ENCODE assay signal across 1 cellular context in genomic region chr5:131855452-131855851, GRCh38.
TF ChIP-seq lines count a peak whose summit lies in the region.

No MANE protein-coding gene starts in this region.

TF ChIP-seq in HepG2, 621 proteins besides CTCF, POLR2A, EP300 and RAD21 (continued from another document):
- no peak for TF ChIP-seq UBTF (CRISPR knock-in tag; IDR thresholded peaks at IDR 0.05)
- 0 out of 2 replicates have a peak, but pooled peaks have one; percentile 19 for TF ChIP-seq SP1 (IDR thresholded peaks at IDR 0.05)
- TF ChIP-seq SP1 (CRISPR knock-in tag; IDR thresholded peaks at IDR 0.05): no peak
